22 cellular contexts compared by ENCODE assay signal in genomic region chr17:13521784-13522183, GRCh38.
A peak's percentile ranks its signal among the peaks of the same experiment; 100 is the strongest.
DNase-seq lines count a peak whose midpoint lies in the region; ATAC-seq, FAIRE-seq and TF ChIP-seq lines count a peak whose summit lies in the region.
"Had no signal": no experiment of that assay in that cellular context is flagged by ENCODE, and none has a peak within 500 bp of the region (broad histone marks: within the 10 kb centered on the region; RNA-seq: fewer than 3 reads in every experiment).

No MANE protein-coding gene starts in this region.

- 69% methylated on average over 4 of the region's 4 CpGs for WGBS in SK-N-SH (ENCODE audit: low lambda C conversion rate)
- WGBS in K562 (ENCODE audit: insufficient coverage, low coverage, missing lambda C conversion rate), result 0% methylated on average over 4 of the region's 4 CpGs

- no peak for TF ChIP-seq POLR2A in K562 (conservative IDR thresholded peaks at IDR 0.05)

- TF ChIP-seq EP300 in SK-N-SH (IDR thresholded peaks at IDR 0.05; ENCODE audit: borderline replicate concordance in 1 of 2, low read depth in 1 of 2, low read length in 1 of 2), result peak in 1 of 2 experiments; percentile 96; a peak in 2 of 4 replicates
- TF ChIP-seq EP300 in K562 (IDR thresholded peaks at IDR 0.05; ENCODE audit: low read length), result peak; percentile 78; the same call in 1 of the 2 replicates

- H4K20me1 ChIP-seq in SK-N-SH (ENCODE audit: insufficient read depth), result no peaks in the 10 kb centered on the region
- no peaks in the 10 kb centered on the region for H4K20me1 ChIP-seq in K562 (replicated peaks; ENCODE audit: control insufficient read depth, insufficient read depth, low read length)

- no peaks in the 10 kb centered on the region for H3K9me3 ChIP-seq in SK-N-SH
- H3K9me3 ChIP-seq in K562 (replicated peaks; ENCODE audit: control insufficient read depth, insufficient read depth, low read depth, low read length), result peaks cover 7% of the 10 kb centered on the region
- H3K9me3 ChIP-seq: BLaER1 treated with 17β-estradiol and CSF1 and Interleukin-3, amounts not matched to agents 10 nM and 100 nM had no signal

- CTCF ChIA-PET in SK-N-SH (lab: Yijun Ruan, JAX) (no interaction called here), K562 (lab: Yijun Ruan, JAX; ENCODE audit: low intra/inter-chr PET ratio) (no interaction called here)

- H3F3A ChIP-seq in SK-N-SH (replicated peaks; ENCODE audit: insufficient read depth), result peaks cover 9% of the 10 kb centered on the region

- intact Hi-C loops in K562 (cut with micrococcal nuclease), result loop anchor here (1.0 kb wide), 1 partner anchor 37 kb away; no protein-coding TSS in a partner anchor

- H3K9me1 ChIP-seq in K562 (ENCODE audit: control insufficient read depth, insufficient read depth, low read length), result no peaks in the 10 kb centered on the region

- DNase-seq in SK-N-SH (peak; percentile 52), OCI-M1 (lab: John Stamatoyannopoulos, UW) (peak; percentile 92), K562 (ENCODE audit: extremely low read depth in 1 of 4, low spot score in 3 of 4) (peak; percentile 39 to 78 (median 50)), NCI-H187 (lab: John Stamatoyannopoulos, UW) (no peak)
- DNase-seq in activated CD4-positive, alpha-beta T cell treated with anti-CD3 and anti-CD28 coated beads for 4 hours, result no peak
- DNase-seq: CD4-positive, alpha-beta T cell; CD8-positive, alpha-beta memory T cell; DMS 273 treated with DMSO at 0.1 percent for 48 hours; DMS79; EL; GDM1; GM23248; H9 had no signal

- H3K27ac ChIP-seq in SK-N-SH (ENCODE audit: low read depth in 2 of 2, low read length in 1 of 2) (no peak overlapping the region; a peak in 1 of 4 replicates), K562 (ENCODE audit: extremely low read depth, low read depth, low read length) (peak overlapping the region; percentile 77)
- H3K27ac ChIP-seq: 22Rv1; BLaER1 treated with 17β-estradiol and CSF1 and Interleukin-3, amounts not matched to agents 10 nM and 100 nM had no signal

- no peak overlapping the region for H2AFZ ChIP-seq in SK-N-SH (ENCODE audit: low read depth)
- peak overlapping the region; percentile 44; the same call in 1 of the 2 replicates for H2AFZ ChIP-seq in K562 (ENCODE audit: low read depth, low read length)
- H2AFZ ChIP-seq: GM23248 had no signal

- H3K36me3 ChIP-seq in SK-N-SH (replicated peaks in 1 of 2; ENCODE audit: control insufficient read depth in 1 of 2, insufficient read depth in 2 of 2, low read length in 1 of 2) (peaks cover 0 to 24% of the 10 kb centered on the region in 2 experiments), K562 (ENCODE audit: control insufficient read depth, insufficient read depth, low read length) (peaks cover 8% of the 10 kb centered on the region; the same call in 2 of the 3 replicates)
- H3K36me3 ChIP-seq: BLaER1 treated with 17β-estradiol and CSF1 and Interleukin-3, amounts not matched to agents 10 nM and 100 nM had no signal

- no TSS peak for BruUV-seq in K562 (replicated peaks; lab: Mats Ljungman, UMichigan)

- no peak for TF ChIP-seq CTCF in SK-N-SH (IDR thresholded peaks at IDR 0.05)
- TF ChIP-seq CTCF in K562 (IDR thresholded peaks at IDR 0.05 in 2 of 3, conservative IDR thresholded peaks at IDR 0.05 in 1 of 3; ENCODE audit: insufficient read depth in 2 of 3, low read depth in 1 of 3, low read length in 3 of 3), result no peak

- no peak overlapping the region for H3K9ac ChIP-seq in SK-N-SH
- H3K9ac ChIP-seq in K562 (ENCODE audit: insufficient read depth in 1 of 2, low read depth in 2 of 2, low read length in 2 of 2), result peak overlapping the region in 1 of 2 experiments; percentile 60; a peak in 2 of 4 replicates
- H3K9ac ChIP-seq: BLaER1 treated with 17β-estradiol and CSF1 and Interleukin-3, amounts not matched to agents 10 nM and 100 nM; GM23248 had no signal

- ATAC-seq in SK-N-SH treated with all-trans-retinoic acid at 6 μM for 48 hours (no peak), K562 (peak; percentile 86), GM21529 (IDR thresholded peaks at IDR 0.05; ENCODE audit: unreplicated experiment) (no peak)
- ATAC-seq: GM12878, HCT116 had no signal

- H3K4me1 ChIP-seq in SK-N-SH (ENCODE audit: control insufficient read depth in 1 of 2, insufficient read depth in 2 of 2, low read depth in 1 of 2, low read length in 1 of 2) (peaks cover 0 to 11% of the 10 kb centered on the region in 2 experiments; a peak in 2 of 4 replicates), K562 (replicated peaks in 1 of 2; ENCODE audit: control insufficient read depth in 2 of 2, insufficient read depth in 2 of 2, low read length in 2 of 2) (peaks cover 8 to 25% of the 10 kb centered on the region in 2 experiments)

- no peaks in the 10 kb centered on the region for H3K9me2 ChIP-seq in SK-N-SH

- H3K27me3 ChIP-seq in SK-N-SH (ENCODE audit: insufficient read depth) (no peaks in the 10 kb centered on the region), K562 (ENCODE audit: control insufficient read depth in 2 of 2, insufficient read depth in 2 of 2, low read length in 2 of 2) (no peaks in the 10 kb centered on the region)
- H3K27me3 ChIP-seq: BLaER1 treated with 17β-estradiol and CSF1 and Interleukin-3, amounts not matched to agents 10 nM and 100 nM had no signal

- TF ChIP-seq RAD21 in SK-N-SH (IDR thresholded peaks at IDR 0.05; ENCODE audit: low read length) (peak; percentile 32; the same call in 1 of the 2 replicates), K562 (CRISPR knock-in tag; conservative IDR thresholded peaks at IDR 0.05 in 1 of 2, IDR thresholded peaks at IDR 0.05 in 1 of 2) (peak in 1 of 2 experiments; percentile 13; a peak in 1 of 4 replicates)

- peaks cover 55% of the 10 kb centered on the region for H3K79me2 ChIP-seq in SK-N-SH (ENCODE audit: insufficient read depth)
- H3K79me2 ChIP-seq in K562 (ENCODE audit: control insufficient read depth, insufficient read depth, low read length), result peaks cover 29% of the 10 kb centered on the region; the same call in 2 of the 3 replicates

- H3K4me3 ChIP-seq in SK-N-SH (ENCODE audit: low read depth in 2 of 2, low read length in 1 of 2) (no peak overlapping the region), K562 (no peak overlapping the region)
- H3K4me3 ChIP-seq: BLaER1 treated with 17β-estradiol and CSF1 and Interleukin-3, amounts not matched to agents 10 nM and 100 nM; GM12878; GM23248 had no signal

- peak; percentile 92 for FAIRE-seq in K562 (lab: Jason Lieb, UNC)
- FAIRE-seq: A204.1, D721Med, GM12878, H1 had no signal

- POLR2A ChIA-PET in SK-N-SH (lab: Yijun Ruan, JAX), result no interaction called here
- POLR2A ChIA-PET in K562 (lab: Yijun Ruan, JAX), result no interaction called here

- H3K4me2 ChIP-seq in SK-N-SH (no peak overlapping the region), K562 (ENCODE audit: insufficient read depth, low read length) (peak overlapping the region; percentile 61)
- H3K4me2 ChIP-seq: BLaER1 treated with 17β-estradiol and CSF1 and Interleukin-3, amounts not matched to agents 10 nM and 100 nM had no signal

- in situ Hi-C loops in K562 (cut with MboI), result no loop called here

TF ChIP-seq in SK-N-SH, 30 proteins besides CTCF, POLR2A, EP300 and RAD21 (continues in another document):
- TF ChIP-seq TCF12 (IDR thresholded peaks at IDR 0.05), result 0 out of 2 replicates have a peak, but pooled peaks have one; percentile 21
- peak; percentile 78 for TF ChIP-seq CHD2 (IDR thresholded peaks at IDR 0.05; ENCODE audit: low read length, partially characterized antibody)
- TF ChIP-seq GATA2 (CRISPR knock-in tag; IDR thresholded peaks at IDR 0.05), result peak; percentile 89
- TF ChIP-seq RCOR1 (IDR thresholded peaks at IDR 0.05; ENCODE audit: low read length), result peak; percentile 94

TF ChIP-seq in SK-N-SH treated with all-trans-retinoic acid at 6 μM for 48 hours, 23 proteins besides CTCF, POLR2A, EP300 and RAD21 (continues in another document):
- TF ChIP-seq ZFP30 (CRISPR knock-in tag; IDR thresholded peaks at IDR 0.05) (no peak), POU6F1 (CRISPR knock-in tag; IDR thresholded peaks at IDR 0.05; ENCODE audit: borderline replicate concordance, low read depth) (no peak), ISL1 (CRISPR knock-in tag; IDR thresholded peaks at IDR 0.05) (no peak), ZNF70 (CRISPR knock-in tag; IDR thresholded peaks at IDR 0.05) (no peak), ARNTL (CRISPR knock-in tag; IDR thresholded peaks at IDR 0.05; ENCODE audit: borderline replicate concordance, low read depth) (no peak), CSDC2 (CRISPR knock-in tag; IDR thresholded peaks at IDR 0.05) (no peak), SNAI2 (CRISPR knock-in tag; IDR thresholded peaks at IDR 0.05) (no peak)

TF ChIP-seq in K562, 482 proteins besides CTCF, POLR2A, EP300 and RAD21 (continues in another document):
- TF ChIP-seq TAF1 (IDR thresholded peaks at IDR 0.05; ENCODE audit: control insufficient read depth, extremely low read depth, insufficient read depth, low read length, severe bottlenecking), result no peak
- no peak for TF ChIP-seq GTF2A2 (tag; IDR thresholded peaks at IDR 0.05)
- no peak for TF ChIP-seq STAG1 (CRISPR knock-in tag; IDR thresholded peaks at IDR 0.05; ENCODE audit: borderline replicate concordance)
- no peak for TF ChIP-seq USF1 (CRISPR knock-in tag; IDR thresholded peaks at IDR 0.05)
- TF ChIP-seq ZNF778 (CRISPR knock-in tag; IDR thresholded peaks at IDR 0.05), result no peak
- TF ChIP-seq, protein P1, sequence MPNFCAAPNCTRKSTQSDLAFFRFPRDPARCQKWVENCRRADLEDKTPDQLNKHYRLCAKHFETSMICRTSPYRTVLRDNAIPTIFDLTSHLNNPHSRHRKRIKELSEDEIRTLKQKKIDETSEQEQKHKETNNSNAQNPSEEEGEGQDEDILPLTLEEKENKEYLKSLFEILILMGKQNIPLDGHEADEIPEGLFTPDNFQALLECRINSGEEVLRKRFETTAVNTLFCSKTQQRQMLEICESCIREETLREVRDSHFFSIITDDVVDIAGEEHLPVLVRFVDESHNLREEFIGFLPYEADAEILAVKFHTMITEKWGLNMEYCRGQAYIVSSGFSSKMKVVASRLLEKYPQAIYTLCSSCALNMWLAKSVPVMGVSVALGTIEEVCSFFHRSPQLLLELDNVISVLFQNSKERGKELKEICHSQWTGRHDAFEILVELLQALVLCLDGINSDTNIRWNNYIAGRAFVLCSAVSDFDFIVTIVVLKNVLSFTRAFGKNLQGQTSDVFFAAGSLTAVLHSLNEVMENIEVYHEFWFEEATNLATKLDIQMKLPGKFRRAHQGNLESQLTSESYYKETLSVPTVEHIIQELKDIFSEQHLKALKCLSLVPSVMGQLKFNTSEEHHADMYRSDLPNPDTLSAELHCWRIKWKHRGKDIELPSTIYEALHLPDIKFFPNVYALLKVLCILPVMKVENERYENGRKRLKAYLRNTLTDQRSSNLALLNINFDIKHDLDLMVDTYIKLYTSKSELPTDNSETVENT (CRISPR knock-in tag; IDR thresholded peaks at IDR 0.05), result no peak
- TF ChIP-seq HNRNPL (IDR thresholded peaks at IDR 0.05; ENCODE audit: low read depth, low read length), result no peak
- peak; percentile 82 for TF ChIP-seq ARID1B (IDR thresholded peaks at IDR 0.05)

Comparison
In these comparisons a context has a peak if more than half of its experiments do, and no peak if none do; other contexts are left out.
1. DNase-seq: peak in SK-N-SH (single experiment), OCI-M1 (single experiment) and K562 (4 of 4); none in NCI-H187 (0 of 2) and activated CD4-positive, alpha-beta T cell treated with anti-CD3 and anti-CD28 coated beads for 4 hours (0 of 2).
2. Of the 27 proteins assayed by ChIP-seq in both K562 and SK-N-SH: peak only in K562: POLR2AphosphoS5; only in SK-N-SH: CHD2 and GATA2; in both: none; in neither: 19; mixed calls (peak in some experiments, not most) for 5.